ENCODE assay signal across 1 cellular context in genomic region chr6:24936641-24937317, GRCh38.
TF ChIP-seq lines count a peak whose summit lies in the region.

No MANE protein-coding gene starts in this region.

TF ChIP-seq in GM12878, 131 proteins besides CTCF, POLR2A, EP300 and RAD21 (continued from another document and continues in another):
- no peak for TF ChIP-seq KDM1A (IDR thresholded peaks at IDR 0.05; ENCODE audit: borderline replicate concordance)
- TF ChIP-seq BHLHE40 (IDR thresholded peaks at IDR 0.05; ENCODE audit: borderline replicate concordance in 1 of 2, low read depth in 2 of 2, low read length in 1 of 2): peak; percentile 61 to 64; a peak in 3 of 4 replicates
- peak; percentile 21; the same call in 1 of the 2 replicates for TF ChIP-seq POLR2AphosphoS2 (IDR thresholded peaks at IDR 0.05; ENCODE audit: low read depth, low read length)
- TF ChIP-seq TBL1XR1 (IDR thresholded peaks at IDR 0.05; ENCODE audit: low read depth, low read length): peak; percentile 95
- TF ChIP-seq IKZF1 (conservative IDR thresholded peaks at IDR 0.05): peak; percentile 81
- no peak for TF ChIP-seq ZBTB33 (IDR thresholded peaks at IDR 0.05)
- peak; percentile 82 for TF ChIP-seq RUNX3 (IDR thresholded peaks at IDR 0.05; ENCODE audit: low read length)
- peak; percentile 46; the same call in 1 of the 2 replicates for TF ChIP-seq PAX5 (IDR thresholded peaks at IDR 0.05; ENCODE audit: borderline replicate concordance, low read depth, low read length)
- peak in 1 of 2 experiments; percentile 77 for TF ChIP-seq IKZF2 (IDR thresholded peaks at IDR 0.05)
- peak; percentile 50; the same call in 1 of the 2 replicates for TF ChIP-seq NR2F1 (conservative IDR thresholded peaks at IDR 0.05)
- peak; percentile 77 for TF ChIP-seq ZBED1 (IDR thresholded peaks at IDR 0.05; ENCODE audit: borderline replicate concordance)
- TF ChIP-seq TCF12 (IDR thresholded peaks at IDR 0.05; ENCODE audit: low read depth, low read length): no peak
- 0 out of 2 replicates have a peak, but pooled peaks have one; percentile 41 for TF ChIP-seq RCOR1 (conservative IDR thresholded peaks at IDR 0.05; ENCODE audit: low read depth, low read length)
- TF ChIP-seq MTA3 (IDR thresholded peaks at IDR 0.05; ENCODE audit: borderline replicate concordance, low read length): no peak
- TF ChIP-seq RELA (IDR thresholded peaks at IDR 0.05; ENCODE audit: borderline replicate concordance, partially characterized antibody): peak; percentile 74
- TF ChIP-seq RBBP5 (conservative IDR thresholded peaks at IDR 0.05): no peak
- TF ChIP-seq MYC (IDR thresholded peaks at IDR 0.05; ENCODE audit: insufficient read depth, insufficient read length, insufficient replicate concordance, low read length, severe bottlenecking): no peak
- peak; percentile 73; the same call in 1 of the 2 replicates for TF ChIP-seq POLR2AphosphoS5 (IDR thresholded peaks at IDR 0.05; ENCODE audit: low read length)
- TF ChIP-seq ASH2L (IDR thresholded peaks at IDR 0.05; ENCODE audit: borderline replicate concordance, low read depth): peak; percentile 68; the same call in 1 of the 2 replicates
- TF ChIP-seq POU2F2 (IDR thresholded peaks at IDR 0.05; ENCODE audit: borderline replicate concordance, low read depth, low read length): peak; percentile 98
- TF ChIP-seq CREB1 (IDR thresholded peaks at IDR 0.05; ENCODE audit: low read depth): no peak; the same call in 1 of the 2 replicates
- peak in 1 of 2 experiments; percentile 40; a peak in 1 of 4 replicates for TF ChIP-seq SRF (IDR thresholded peaks at IDR 0.05; ENCODE audit: low read depth in 2 of 2, low read length in 2 of 2)
- peak; percentile 72; the same call in 1 of the 2 replicates for TF ChIP-seq FOXM1 (IDR thresholded peaks at IDR 0.05; ENCODE audit: low read depth, low read length)
- peak; percentile 94 for TF ChIP-seq RELB (IDR thresholded peaks at IDR 0.05; ENCODE audit: low read depth)
- TF ChIP-seq MTA2 (IDR thresholded peaks at IDR 0.05; ENCODE audit: low read depth): peak; percentile 77
- no peak for TF ChIP-seq PRDM15 (CRISPR knock-in tag; IDR thresholded peaks at IDR 0.05)
- peak; percentile 97 for TF ChIP-seq MEF2A (IDR thresholded peaks at IDR 0.05; ENCODE audit: insufficient read depth, low read depth, low read length)
- no peak for TF ChIP-seq USF2 (IDR thresholded peaks at IDR 0.05; ENCODE audit: borderline replicate concordance, low read depth, low read length)
- peak; percentile 81 for TF ChIP-seq ATF7 (IDR thresholded peaks at IDR 0.05; ENCODE audit: low read depth)
- TF ChIP-seq MXI1 (IDR thresholded peaks at IDR 0.05; ENCODE audit: low read depth, low read length): peak; percentile 60
- peak; percentile 93 for TF ChIP-seq NFIC (IDR thresholded peaks at IDR 0.05; ENCODE audit: low read depth, low read length)
- peak; percentile 45; the same call in 1 of the 2 replicates for TF ChIP-seq BACH1 (IDR thresholded peaks at IDR 0.05; ENCODE audit: borderline replicate concordance)
- TF ChIP-seq TAF1 (IDR thresholded peaks at IDR 0.05; ENCODE audit: borderline replicate concordance, low read depth, low read length): 0 out of 2 replicates have a peak, but pooled peaks have one; percentile 20
- peak; percentile 68 for TF ChIP-seq CHD2 (IDR thresholded peaks at IDR 0.05; ENCODE audit: borderline replicate concordance, low read depth, low read length)
- peak; percentile 83 for TF ChIP-seq SKIL (IDR thresholded peaks at IDR 0.05; ENCODE audit: low read depth, poor library complexity, severe bottlenecking)
- TF ChIP-seq YY1 (IDR thresholded peaks at IDR 0.05; ENCODE audit: low read depth, low read length): peak; percentile 60
- TF ChIP-seq ATF3 (IDR thresholded peaks at IDR 0.05; ENCODE audit: borderline replicate concordance, extremely low read depth, low read depth, low read length): no peak
- TF ChIP-seq EED (IDR thresholded peaks at IDR 0.05; ENCODE audit: low read depth): peak; percentile 79
- TF ChIP-seq ELK1 (IDR thresholded peaks at IDR 0.05; ENCODE audit: low read depth, low read length): peak; percentile 35; the same call in 1 of the 2 replicates
- TF ChIP-seq ETV6 (conservative IDR thresholded peaks at IDR 0.05 in 1 of 2, IDR thresholded peaks at IDR 0.05 in 1 of 2; ENCODE audit: borderline replicate concordance in 1 of 2, low read depth in 1 of 2): peak in 1 of 2 experiments; percentile 68; a peak in 2 of 4 replicates
- TF ChIP-seq JUNB (IDR thresholded peaks at IDR 0.05): peak; percentile 92
- peak; percentile 26 for TF ChIP-seq CUX1 (IDR thresholded peaks at IDR 0.05; ENCODE audit: insufficient replicate concordance, low read depth, low read length)
- TF ChIP-seq FOXK2 (IDR thresholded peaks at IDR 0.05): no peak
- peak; percentile 51; the same call in 1 of the 2 replicates for TF ChIP-seq MYB (IDR thresholded peaks at IDR 0.05; ENCODE audit: borderline replicate concordance, low read depth, low read length)
- TF ChIP-seq WRNIP1 (IDR thresholded peaks at IDR 0.05; ENCODE audit: borderline replicate concordance, low read depth, low read length): no peak
- peak; percentile 93 for TF ChIP-seq IRF4 (IDR thresholded peaks at IDR 0.05; ENCODE audit: low read depth, low read length)
- 0 out of 2 replicates have a peak, but pooled peaks have one; percentile 24 for TF ChIP-seq CBFB (IDR thresholded peaks at IDR 0.05; ENCODE audit: low read depth)
- peak; percentile 86 for TF ChIP-seq CREM (IDR thresholded peaks at IDR 0.05; ENCODE audit: low read depth)
- no peak for TF ChIP-seq CHD4 (IDR thresholded peaks at IDR 0.05)
